ENCODE assay signal across 12 cellular contexts in genomic region chr12:12032260-12032761, GRCh38. TPM values are rescaled to one million over a fixed set of nuclear protein-coding genes. Genes with fewer than 3 reads are reported as not detected.
DNase-seq lines count a peak whose midpoint lies in the region; ATAC-seq, FAIRE-seq and TF ChIP-seq lines count a peak whose summit lies in the region.
"Had no signal": no experiment of that assay in that cellular context is flagged by ENCODE, and none has a peak within 500 bp of the region (broad histone marks: within the 10 kb centered on the region; RNA-seq: fewer than 3 reads in every experiment).

No MANE protein-coding gene starts in this region.

- no peaks in the 10 kb centered on the region for H3K9me3 ChIP-seq in CD8-positive, alpha-beta memory T cell (ENCODE audit: low read length)
- no peaks in the 10 kb centered on the region for H3K9me3 ChIP-seq in colonic mucosa
- H3K9me3 ChIP-seq in pancreas = no peaks in the 10 kb centered on the region

- no peak overlapping the region for H3K4me3 ChIP-seq in CD8-positive, alpha-beta memory T cell (ENCODE audit: low read length)
- H3K4me3 ChIP-seq in colonic mucosa = peak overlapping the region; percentile 21
- peak overlapping the region in 2 of 4 donors; percentile 29 to 42 for H3K4me3 ChIP-seq in pancreas
- no peak overlapping the region for H3K4me3 ChIP-seq in brain microvascular endothelial cell (ENCODE audit: low read depth, low read length)

- peaks cover 0 to 4% of the 10 kb centered on the region in 2 donors for H3K27me3 Mint-ChIP-seq in CD8-positive, alpha-beta memory T cell

- H3K9ac ChIP-seq in colonic mucosa (ENCODE audit: low read depth in 2 of 2, low read length in 2 of 2) = peak overlapping the region in 1 of 2 donors; percentile 86

- ATAC-seq in HG02884 (IDR thresholded peaks at IDR 0.05; ENCODE audit: unreplicated experiment) = peak; percentile 33
- peak; percentile 34 to 55 (median 40) for ATAC-seq in pancreas
- no peak for ATAC-seq in GM21526 (IDR thresholded peaks at IDR 0.05; ENCODE audit: low FRiP score, unreplicated experiment)

- no peaks in the 10 kb centered on the region for H3K27me3 ChIP-seq in CD8-positive, alpha-beta memory T cell (ENCODE audit: insufficient read depth, low read length, poor library complexity, severe bottlenecking)
- H3K27me3 ChIP-seq in colonic mucosa (no peaks in the 10 kb centered on the region), pancreas (no peaks in the 10 kb centered on the region), brain microvascular endothelial cell (replicated peaks) (no peaks in the 10 kb centered on the region)

- WGBS in pancreas, 2 donors = 72 to 75% methylated on average over 12 of the region's 12 CpGs

- peaks cover 14% of the 10 kb centered on the region for H3K4me1 ChIP-seq in CD8-positive, alpha-beta memory T cell (ENCODE audit: insufficient read depth, low read length)
- no peaks in the 10 kb centered on the region for H3K4me1 ChIP-seq in colonic mucosa
- no peaks in the 10 kb centered on the region for H3K4me1 ChIP-seq in pancreas

- peak overlapping the region; percentile 68 to 92 (median 78) for H3K4me3 Mint-ChIP-seq in CD8-positive, alpha-beta memory T cell

- no peaks in the 10 kb centered on the region for H3K9me3 Mint-ChIP-seq in CD8-positive, alpha-beta memory T cell

- in situ Hi-C loops in brain microvascular endothelial cell (cut with HindIII; ENCODE audit: low pct_ligation_motif_present, low sequenced_read_pairs) = no loop called here

- intact Hi-C loops in colonic mucosa (cut with DNase I) = no loop called here
- intact Hi-C loops in pancreas (cut with DNase I) = loop anchor here in 1 of 3 donors (5.0 kb wide), 1 partner anchor 450 kb away; no protein-coding TSS in a partner anchor

- no peak for FAIRE-seq in pancreas (lab: Jason Lieb, UNC)
- FAIRE-seq: G401.6, TTC549 had no signal

- DNase-seq in CD8-positive, alpha-beta memory T cell = no peak
- DNase-seq in colonic mucosa (peak; percentile 52), pancreas (peak in 2 of 6 donors; percentile 16 to 28), inferior parietal cortex (ENCODE audit: extremely low spot score) (no peak), middle frontal gyrus (ENCODE audit: extremely low spot score, low spot score) (no peak), brain microvascular endothelial cell (no peak)
- DNase-seq: NCI-H1105 had no signal

- TF ChIP-seq CTCF in colonic mucosa (IDR thresholded peaks at IDR 0.05) (no peak), pancreas (IDR thresholded peaks at IDR 0.05) (no peak), brain microvascular endothelial cell (IDR thresholded peaks at IDR 0.05; ENCODE audit: low read depth, low read length, missing control alignments) (no peak)

- H3K4me1 Mint-ChIP-seq in CD8-positive, alpha-beta memory T cell = peaks cover 17 to 39% (median 20%) of the 10 kb centered on the region in 3 donors

- POLR2A ChIA-PET in CD8-positive, alpha-beta memory T cell (lab: Charles Lee) = interaction anchor here (0.9 to 1.8 kb wide), 2 partner anchors 360 to 383 kb away, joined by 3 to 7 read pairs; partner anchors contain the start of gene ETV6

- H3K27ac ChIP-seq in CD8-positive, alpha-beta memory T cell (ENCODE audit: low read depth, low read length) = no peak overlapping the region
- H3K27ac ChIP-seq in colonic mucosa (peak overlapping the region; percentile 51), pancreas (peak overlapping the region in 2 of 4 donors; percentile 74 to 87), brain microvascular endothelial cell (no peak overlapping the region)

- no peaks in the 10 kb centered on the region for H3K36me3 ChIP-seq in CD8-positive, alpha-beta memory T cell (ENCODE audit: insufficient read depth, low read length)
- H3K36me3 ChIP-seq in colonic mucosa = no peaks in the 10 kb centered on the region
- H3K36me3 ChIP-seq in pancreas = no peaks in the 10 kb centered on the region
- H3K36me3 ChIP-seq in brain microvascular endothelial cell (replicated peaks) = no peaks in the 10 kb centered on the region

- peaks cover 0 to 5% (median 0%) of the 10 kb centered on the region in 3 donors for H3K36me3 Mint-ChIP-seq in CD8-positive, alpha-beta memory T cell

- peak overlapping the region in 6 of 8 donors; percentile 31 to 91 (median 65) for H3K27ac Mint-ChIP-seq in CD8-positive, alpha-beta memory T cell

- CTCF ChIA-PET in CD8-positive, alpha-beta memory T cell (lab: Charles Lee) = interaction anchor here (1.0 to 4.5 kb wide), 14 partner anchors 10 to 477 kb away, joined by 3 to 120 read pairs (median 6); no protein-coding TSS in a partner anchor

RNA-seq across cellular contexts. Expression of gene BCL2L14, which starts 38.4 kb away (rescaled TPM):
- under 1 TPM; 0.20 to 0.22 TPM for total RNA-seq in CD8-positive, alpha-beta memory T cell
- not detected for polyA plus RNA-seq in CD8-positive, alpha-beta memory T cell
- total RNA-seq in colonic mucosa (10 to 100 TPM; 48.6 to 68.3 TPM), pancreas (1 to 10 TPM; 3.7 to 5.4 (median 4.6) TPM)
- 1 to 10 TPM; 2.0 to 2.2 TPM for polyA plus RNA-seq in pancreas
- polyA plus RNA-seq: neural cell had no signal

Comparison
In these comparisons a context has a peak if more than half of its experiments do, and no peak if none do; other contexts are left out.
1. RNA of gene BCL2L14, which starts 38.4 kb away (total RNA-seq): 48.6 to 68.3 TPM in colonic mucosa; 3.7 to 5.4 TPM in pancreas and 0.20 to 0.22 TPM in CD8-positive, alpha-beta memory T cell; every median in the first group is over 4 times any median in the second.